12 cellular contexts compared by ENCODE assay signal in genomic region chr16:81456523-81457325, GRCh38. TPM values are rescaled to one million over a fixed set of nuclear protein-coding genes. Genes with fewer than 3 reads are reported as not detected.
DNase-seq lines count a peak whose midpoint lies in the region; ATAC-seq, FAIRE-seq and TF ChIP-seq lines count a peak whose summit lies in the region.
"Had no signal": no experiment of that assay in that cellular context is flagged by ENCODE, and none has a peak within 500 bp of the region (broad histone marks: within the 10 kb centered on the region; RNA-seq: fewer than 3 reads in every experiment).

No MANE protein-coding gene starts in this region.

- TF ChIP-seq CTCF in H9 (conservative IDR thresholded peaks at IDR 0.05), result no peak
- TF ChIP-seq CTCF in right lobe of liver (IDR thresholded peaks at IDR 0.05), result no peak

- no peak overlapping the region for H4K5ac ChIP-seq in H9 (ENCODE audit: insufficient read length, low read depth, low read length)

- no peaks in the 10 kb centered on the region for H3K23me2 ChIP-seq in H9 (ENCODE audit: insufficient read length, low read depth, low read length, poor library complexity, severe bottlenecking)

- no peak overlapping the region for H3K14ac ChIP-seq in H9 (ENCODE audit: insufficient read depth, low read length)

- H4K20me1 ChIP-seq in H9 (ENCODE audit: control insufficient read depth, insufficient read depth, insufficient read length), result peaks cover 2% of the 10 kb centered on the region

- peaks cover 49% of the 10 kb centered on the region; the same call in 1 of the 2 replicates for H3K79me2 ChIP-seq in H9 (ENCODE audit: insufficient read depth, low read length)

- no peak overlapping the region for H3T11ph ChIP-seq in H9 (ENCODE audit: low read length)

- H3K36me3 ChIP-seq in right lobe of liver, result no peaks in the 10 kb centered on the region
- H3K36me3 ChIP-seq in small intestine (ENCODE audit: control insufficient read depth in 2 of 2, insufficient read depth in 2 of 2, low read length in 2 of 2), result no peaks in the 10 kb centered on the region
- peaks cover 4% of the 10 kb centered on the region; the same call in 1 of the 2 replicates for H3K36me3 ChIP-seq in MG63

- H3K4me1 Mint-ChIP-seq in H9, result peaks cover 47 to 59% of the 10 kb centered on the region in 2 experiments
- H3K4me1 Mint-ChIP-seq in activated T-helper 2 cell treated with anti-CD3 and anti-CD28 coated beads, Interferon-gamma antibody, Interleukin-2, Interleukin-4, amounts not matched to agents 10 μg/mL and 5 μg/mL and 100 μg/mL, durations not matched to agents 14 hours and 24 hours and 36 hours (ENCODE audit: low read depth), result peaks cover 52% of the 10 kb centered on the region

- H4K8ac ChIP-seq in H9 (replicated peaks; ENCODE audit: insufficient read length, low read depth, low read length), result no peak overlapping the region

- H2BK15ac ChIP-seq in H9 (ENCODE audit: low read depth, low read length), result no peak overlapping the region

- H3K9ac ChIP-seq in H9 (ENCODE audit: extremely low read depth, insufficient read length, low read length), result no peak overlapping the region

- no peaks in the 10 kb centered on the region for H3K9me3 ChIP-seq in H9 (ENCODE audit: control insufficient read depth, low read depth, low read length)
- H3K9me3 ChIP-seq in right lobe of liver, result no peaks in the 10 kb centered on the region
- H3K9me3 ChIP-seq in small intestine (ENCODE audit: control insufficient read depth, low read depth), result no peaks in the 10 kb centered on the region
- no peaks in the 10 kb centered on the region for H3K9me3 ChIP-seq in MG63
- H3K9me3 ChIP-seq: suprapubic skin had no signal

- H3K36me3 Mint-ChIP-seq in H9 (ENCODE audit: insufficient read depth in 1 of 3, low read depth in 3 of 3), result peaks cover 14 to 27% (median 26%) of the 10 kb centered on the region in 3 experiments
- peaks cover 53% of the 10 kb centered on the region for H3K36me3 Mint-ChIP-seq in activated T-helper 2 cell treated with anti-CD3 and anti-CD28 coated beads, Interferon-gamma antibody, Interleukin-2, Interleukin-4, amounts not matched to agents 10 μg/mL and 5 μg/mL and 100 μg/mL, durations not matched to agents 14 hours and 24 hours and 36 hours (ENCODE audit: low read depth)

- no peak overlapping the region for H3K4ac ChIP-seq in H9 (ENCODE audit: low read depth, low read length)

- H3K27me3 ChIP-seq in H9 (ENCODE audit: insufficient read depth, low read length) (no peaks in the 10 kb centered on the region), right lobe of liver (no peaks in the 10 kb centered on the region), small intestine (ENCODE audit: control insufficient read depth in 2 of 2, insufficient read depth in 2 of 2, low read length in 2 of 2) (no peaks in the 10 kb centered on the region), MG63 (no peaks in the 10 kb centered on the region)
- H3K27me3 ChIP-seq: suprapubic skin had no signal

- no peak for FAIRE-seq in small intestine (lab: Jason Lieb, UNC)
- no peak for FAIRE-seq in H54 (lab: Jason Lieb, UNC)
- FAIRE-seq in HTR-8/SVneo (lab: Jason Lieb, UNC), result no peak

- H2BK5ac ChIP-seq in H9 (ENCODE audit: insufficient read length, low read length), result no peak overlapping the region

- no peak overlapping the region for H2BK12ac ChIP-seq in H9 (ENCODE audit: insufficient read length, low read depth, low read length)

- no peak overlapping the region for H2AK5ac ChIP-seq in H9 (ENCODE audit: insufficient read length, low read length)

- no peak overlapping the region for H3K4me2 ChIP-seq in H9 (ENCODE audit: insufficient read depth, insufficient read length, low read length)

- no peak overlapping the region for H2BK20ac ChIP-seq in H9 (ENCODE audit: low read depth, low read length, poor library complexity, severe bottlenecking)

- peak; percentile 23 for TF ChIP-seq POLR2A in right lobe of liver (IDR thresholded peaks at IDR 0.05)
- TF ChIP-seq POLR2A in H54 (IDR thresholded peaks at IDR 0.05; ENCODE audit: low read depth, low read length), result no peak

- H2BK120ac ChIP-seq in H9 (ENCODE audit: low read depth, low read length, poor library complexity, severe bottlenecking), result no peak overlapping the region

- H3K9me3 Mint-ChIP-seq in H9, result no peaks in the 10 kb centered on the region
- no peaks in the 10 kb centered on the region for H3K9me3 Mint-ChIP-seq in activated T-helper 2 cell treated with anti-CD3 and anti-CD28 coated beads, Interferon-gamma antibody, Interleukin-2, Interleukin-4, amounts not matched to agents 10 μg/mL and 5 μg/mL and 100 μg/mL, durations not matched to agents 14 hours and 24 hours and 36 hours
- H3K9me3 Mint-ChIP-seq: activated naive CD8-positive, alpha-beta T cell treated with anti-CD3 and anti-CD28 coated beads, Interleukin-2, amount 10 ng/mL, durations not matched to agents 7 days and 5 days had no signal

- no CpG with 5 or more reads among the region's 23 CpGs for WGBS in H9 (ENCODE audit: extremely low coverage, insufficient read length, low lambda C conversion rate)
- WGBS in right lobe of liver (ENCODE audit: insufficient coverage, low coverage, low lambda C conversion rate, missing lambda C conversion rate), result 12% methylated on average over 7 of the region's 23 CpGs
- WGBS in small intestine, 3 donors, result 23 to 64% (median 42%) methylated on average over 18 to 23 of the region's 23 CpGs

- intact Hi-C loops in activated T-helper 2 cell treated with anti-CD3 and anti-CD28 coated beads, Interferon-gamma antibody, Interleukin-2, Interleukin-4, amounts not matched to agents 10 μg/mL and 5 μg/mL and 100 μg/mL, durations not matched to agents 14 hours and 24 hours and 36 hours (cut with micrococcal nuclease), result no loop called here
- intact Hi-C loops in right lobe of liver (cut with DNase I), result loop anchor here (5.0 to 10.0 kb wide), 2 partner anchors 36 to 78 kb away; no protein-coding TSS in a partner anchor

- no peaks in the 10 kb centered on the region; the same call in 1 of the 2 replicates for H3K27me3 Mint-ChIP-seq in H9 (ENCODE audit: low read depth)
- no peaks in the 10 kb centered on the region for H3K27me3 Mint-ChIP-seq in activated T-helper 2 cell treated with anti-CD3 and anti-CD28 coated beads, Interferon-gamma antibody, Interleukin-2, Interleukin-4, amounts not matched to agents 10 μg/mL and 5 μg/mL and 100 μg/mL, durations not matched to agents 14 hours and 24 hours and 36 hours (ENCODE audit: low read depth)
- H3K27me3 Mint-ChIP-seq: activated naive CD8-positive, alpha-beta T cell treated with anti-CD3 and anti-CD28 coated beads, Interleukin-2, amount 10 ng/mL, durations not matched to agents 7 days and 5 days had no signal

- no peak overlapping the region for H4K91ac ChIP-seq in H9 (ENCODE audit: insufficient read length, low read depth, low read length)

- H3K18ac ChIP-seq in H9 (ENCODE audit: insufficient read length, low read depth, low read length), result no peak overlapping the region

- H3K27ac Mint-ChIP-seq in H9, result peak overlapping the region; percentile 23 to 86 (median 82); a peak in 5 of 7 replicates
- peak overlapping the region; percentile 19 for H3K27ac Mint-ChIP-seq in activated T-helper 2 cell treated with anti-CD3 and anti-CD28 coated beads, Interferon-gamma antibody, Interleukin-2, Interleukin-4, amounts not matched to agents 10 μg/mL and 5 μg/mL and 100 μg/mL, durations not matched to agents 14 hours and 24 hours and 36 hours

- no peaks in the 10 kb centered on the region for H3K79me1 ChIP-seq in H9 (ENCODE audit: insufficient read depth, low read depth, low read length, poor library complexity, severe bottlenecking)

- H2AFZ ChIP-seq in H9 (ENCODE audit: low read length), result no peak overlapping the region

- H3K27ac ChIP-seq in H9 (ENCODE audit: insufficient read length, low read depth, low read length) (no peak overlapping the region), right lobe of liver (peak overlapping the region; percentile 80 to 83 (median 80)), small intestine (ENCODE audit: low read depth in 1 of 2, low read length in 1 of 2) (peak overlapping the region; percentile 94 to 95)
- H3K27ac ChIP-seq: suprapubic skin had no signal

- ATAC-seq in right lobe of liver, result peak; percentile 78 to 85 (median 82)

- H3K4me3 ChIP-seq in right lobe of liver, result peak overlapping the region; percentile 18 to 59 (median 44)
- H3K4me3 ChIP-seq in small intestine (ENCODE audit: low read depth in 1 of 2, low read length in 2 of 2), result peak overlapping the region in 1 of 2 donors; percentile 21
- no peak overlapping the region for H3K4me3 ChIP-seq in MG63
- H3K4me3 ChIP-seq: suprapubic skin had no signal

- no peak overlapping the region for H3K56ac ChIP-seq in H9 (ENCODE audit: insufficient read length, low read depth, low read length)

- H3K4me1 ChIP-seq in H9 (ENCODE audit: insufficient read depth, low read length) (peaks cover 10% of the 10 kb centered on the region; the same call in 1 of the 2 replicates), right lobe of liver (peaks cover 0 to 64% (median 37%) of the 10 kb centered on the region in 4 donors), small intestine (ENCODE audit: control insufficient read depth in 2 of 2, insufficient read depth in 1 of 2, low read depth in 1 of 2, low read length in 1 of 2) (peaks cover 14 to 17% of the 10 kb centered on the region in 2 donors)

- no peak overlapping the region for H3K4me3 Mint-ChIP-seq in H9
- H3K4me3 Mint-ChIP-seq in activated T-helper 2 cell treated with anti-CD3 and anti-CD28 coated beads, Interferon-gamma antibody, Interleukin-2, Interleukin-4, amounts not matched to agents 10 μg/mL and 5 μg/mL and 100 μg/mL, durations not matched to agents 14 hours and 24 hours and 36 hours (ENCODE audit: low read depth), result no peak overlapping the region
- H3K4me3 Mint-ChIP-seq: activated naive CD8-positive, alpha-beta T cell treated with anti-CD3 and anti-CD28 coated beads, Interleukin-2, amount 10 ng/mL, durations not matched to agents 7 days and 5 days had no signal

- no peak overlapping the region for H3K23ac ChIP-seq in H9 (ENCODE audit: insufficient read length, low read depth, low read length)

- no peak for DNase-seq in H9
- no peak for DNase-seq in activated T-helper 2 cell treated with anti-CD3 and anti-CD28 coated beads, Interferon-gamma antibody, Interleukin-2, Interleukin-4, amounts not matched to agents 10 μg/mL and 5 μg/mL and 100 μg/mL, durations not matched to agents 14 hours and 24 hours and 36 hours (ENCODE audit: low spot score)
- peak; percentile 83 to 95 (median 91) for DNase-seq in right lobe of liver
- peak; percentile 96 for DNase-seq in small intestine
- DNase-seq in MG63, result no peak
- DNase-seq in H54 (ENCODE audit: insufficient read length, low spot score), result no peak
- DNase-seq in HTR-8/SVneo (ENCODE audit: insufficient read length, low spot score), result no peak
- DNase-seq: activated naive CD8-positive, alpha-beta T cell treated with anti-CD3 and anti-CD28 coated beads, Interleukin-2, amount 10 ng/mL, durations not matched to agents 7 days and 5 days; KBM-7; NCI-H1436; NCI-H524 treated with DMSO at 0.1 percent for 48 hours had no signal

RNA-seq across cellular contexts. Expression of gene CMIP, which starts 12.1 kb away (rescaled TPM):
- total RNA-seq in H9 (2021) (48.2 and 49.7 TPM in 2 replicates), right lobe of liver (10 to 100 TPM; 12.2 to 23.0 (median 16.5) TPM)
- total RNA-seq in activated T-helper 2 cell treated with anti-CD3 and anti-CD28 coated beads, Interferon-gamma antibody, Interleukin-2, Interleukin-4, amounts not matched to agents 10 μg/mL and 5 μg/mL and 100 μg/mL, durations not matched to agents 14 hours and 24 hours and 36 hours, result 68.0 and 76.9 TPM in 2 replicates
- 10 to 100 TPM; 43.8 to 74.7 (median 43.9) TPM for polyA plus RNA-seq in small intestine
- total RNA-seq in MG63 (2014; rRNA removed; shearing (Covaris generic); ENCODE audit: low replicate concordance), result 1.4 and 1.8 TPM in 2 replicates

Comparison
In these comparisons a context has a peak if more than half of its experiments do, and no peak if none do; other contexts are left out.
1. DNase-seq: peak in right lobe of liver (3 of 3) and small intestine (single experiment); none in H9 (single experiment), activated T-helper 2 cell treated with anti-CD3 and anti-CD28 coated beads, Interferon-gamma antibody, Interleukin-2, Interleukin-4, amounts not matched to agents 10 μg/mL and 5 μg/mL and 100 μg/mL, durations not matched to agents 14 hours and 24 hours and 36 hours (single experiment), MG63 (single experiment), H54 (single experiment) and HTR-8/SVneo (single experiment).